In genomic region chr13:61901946-61902541, GRCh38 we compare ENCODE assay signal across 24 cellular contexts.
DNase-seq lines count a peak whose midpoint lies in the region; ATAC-seq, FAIRE-seq and TF ChIP-seq lines count a peak whose summit lies in the region.
"Had no signal": no experiment of that assay in that cellular context is flagged by ENCODE, and none has a peak within 500 bp of the region (broad histone marks: within the 10 kb centered on the region; RNA-seq: fewer than 3 reads in every experiment).

No MANE protein-coding gene starts in this region.

- in situ Hi-C loops in HAP-1 (cut with MboI; ENCODE audit: low sequenced_read_pairs) = no loop called here
- in situ Hi-C loops in K562 (cut with MboI) = no loop called here

- intact Hi-C loops in PC-3 (cut with micrococcal nuclease) (no loop called here), K562 (cut with micrococcal nuclease) (no loop called here)

- no peaks in the 10 kb centered on the region for H3K27me3 ChIP-seq in HAP-1 (ENCODE audit: low read depth)
- H3K27me3 ChIP-seq in PC-3 (ENCODE audit: low read length) = no peaks in the 10 kb centered on the region
- no peaks in the 10 kb centered on the region for H3K27me3 ChIP-seq in K562 (ENCODE audit: control insufficient read depth in 2 of 2, insufficient read depth in 2 of 2, low read length in 2 of 2)
- no peaks in the 10 kb centered on the region for H3K27me3 ChIP-seq in BE2C
- H3K27me3 ChIP-seq: BLaER1 treated with 17β-estradiol and CSF1 and Interleukin-3, amounts not matched to agents 10 nM and 100 nM had no signal

- H3K79me2 ChIP-seq in PC-3 (ENCODE audit: low read length) = no peaks in the 10 kb centered on the region
- no peaks in the 10 kb centered on the region for H3K79me2 ChIP-seq in K562 (ENCODE audit: control insufficient read depth, insufficient read depth, low read length)

- ATAC-seq in PC-3 = peak; percentile 50; the same call in 1 of the 2 replicates
- ATAC-seq in K562 = no peak
- ATAC-seq: GM12878 had no signal

- TF ChIP-seq POLR2A in K562 (conservative IDR thresholded peaks at IDR 0.05) = no peak

- POLR2A ChIA-PET in HEK293 (lab: Yijun Ruan, JAX) = no interaction called here
- POLR2A ChIA-PET in PC-3 (lab: Charles Lee; ENCODE audit: unreplicated experiment) = no interaction called here
- POLR2A ChIA-PET in K562 (lab: Yijun Ruan, JAX) = no interaction called here

- H3K27ac ChIP-seq in HEK293 (ENCODE audit: extremely low read depth, low read depth, low read length) = no peak overlapping the region
- H3K27ac ChIP-seq in PC-3 (ENCODE audit: low read length) = no peak overlapping the region
- no peak overlapping the region for H3K27ac ChIP-seq in K562 (ENCODE audit: extremely low read depth, low read depth, low read length)
- H3K27ac ChIP-seq: BLaER1 treated with 17β-estradiol and CSF1 and Interleukin-3, amounts not matched to agents 10 nM and 100 nM; C4-2B had no signal

- TF ChIP-seq CTCF in HEK293 (tag by site-specific recombination; IDR thresholded peaks at IDR 0.05) (no peak), PC-3 (conservative IDR thresholded peaks at IDR 0.05; ENCODE audit: low read depth, low read length) (no peak), K562 (IDR thresholded peaks at IDR 0.05 in 2 of 3, conservative IDR thresholded peaks at IDR 0.05 in 1 of 3; ENCODE audit: insufficient read depth in 2 of 3, low read depth in 1 of 3, low read length in 3 of 3) (no peak), BE2C (IDR thresholded peaks at IDR 0.05; ENCODE audit: low read depth, low read length) (no peak)

- peak; percentile 21 to 94 for DNase-seq in HAP-1 (ENCODE audit: low spot score in 2 of 2)
- no peak for DNase-seq in PC-3
- no peak for DNase-seq in K562 (ENCODE audit: extremely low read depth in 1 of 4, low spot score in 3 of 4)
- no peak for DNase-seq in UCSD-AML1 (lab: John Stamatoyannopoulos, UW; ENCODE audit: unreplicated experiment)
- DNase-seq in BE2C = no peak
- no peak for DNase-seq in RCC 7860 (ENCODE audit: low spot score)
- DNase-seq: 8988T; ACHN; CD4-positive, alpha-beta T cell; CD8-positive, alpha-beta memory T cell; COR-L47; DMS 273 treated with DMSO at 0.1 percent for 48 hours; DMS153; DMS79; DND-41; EL; GDM1 had no signal

- H3F3A ChIP-seq in PC-3 (ENCODE audit: low read length, unreplicated experiment) = no peaks in the 10 kb centered on the region

- no TSS peak for BruUV-seq in PC-3 (replicated peaks; lab: Mats Ljungman, UMichigan)
- BruUV-seq in K562 (replicated peaks; lab: Mats Ljungman, UMichigan) = no TSS peak

- FAIRE-seq in K562 (lab: Jason Lieb, UNC) = no peak
- no peak for FAIRE-seq in RCC 7860 (lab: Jason Lieb, UNC)
- FAIRE-seq: A204.1, GM12878, GM12892, GM18507 had no signal

- no peaks in the 10 kb centered on the region for H3K9me2 ChIP-seq in PC-3 (replicated peaks; ENCODE audit: low read length)

- no peaks in the 10 kb centered on the region for H4K20me1 ChIP-seq in PC-3 (ENCODE audit: low read length)
- H4K20me1 ChIP-seq in K562 (replicated peaks; ENCODE audit: control insufficient read depth, insufficient read depth, low read length) = no peaks in the 10 kb centered on the region
- H4K20me1 ChIP-seq: BLaER1 treated with 17β-estradiol and CSF1 and Interleukin-3, amounts not matched to agents 10 nM and 100 nM had no signal

- H3K9me3 ChIP-seq in HAP-1 = no peaks in the 10 kb centered on the region
- H3K9me3 ChIP-seq in HEK293 (ENCODE audit: control insufficient read depth, insufficient read depth, low read depth, low read length) = no peaks in the 10 kb centered on the region
- no peaks in the 10 kb centered on the region for H3K9me3 ChIP-seq in PC-3 (ENCODE audit: low read length)
- H3K9me3 ChIP-seq in K562 (replicated peaks; ENCODE audit: control insufficient read depth, insufficient read depth, low read depth, low read length) = no peaks in the 10 kb centered on the region
- H3K9me3 ChIP-seq in BE2C = no peaks in the 10 kb centered on the region
- H3K9me3 ChIP-seq: BLaER1 treated with 17β-estradiol and CSF1 and Interleukin-3, amounts not matched to agents 10 nM and 100 nM had no signal

- no peak for TF ChIP-seq RAD21 in K562 (CRISPR knock-in tag; conservative IDR thresholded peaks at IDR 0.05 in 1 of 2, IDR thresholded peaks at IDR 0.05 in 1 of 2)

- H2AFZ ChIP-seq in PC-3 (ENCODE audit: low read length) (no peak overlapping the region), K562 (ENCODE audit: low read depth, low read length) (no peak overlapping the region)

- peaks cover 30% of the 10 kb centered on the region for H3K4me1 ChIP-seq in HAP-1
- H3K4me1 ChIP-seq in HEK293 (ENCODE audit: control insufficient read depth, insufficient read depth, low read length) = no peaks in the 10 kb centered on the region
- no peaks in the 10 kb centered on the region for H3K4me1 ChIP-seq in PC-3 (ENCODE audit: insufficient read depth, low read length)
- no peaks in the 10 kb centered on the region for H3K4me1 ChIP-seq in K562 (replicated peaks in 1 of 2; ENCODE audit: control insufficient read depth in 2 of 2, insufficient read depth in 2 of 2, low read length in 2 of 2)
- H3K4me1 ChIP-seq in BE2C = no peaks in the 10 kb centered on the region
- H3K4me1 ChIP-seq: BLaER1 treated with 17β-estradiol and CSF1 and Interleukin-3, amounts not matched to agents 10 nM and 100 nM had no signal

- CTCF ChIA-PET in HEK293 (lab: Yijun Ruan, JAX) (no interaction called here), PC-3 (lab: Charles Lee) (no interaction called here), K562 (lab: Yijun Ruan, JAX; ENCODE audit: low intra/inter-chr PET ratio) (no interaction called here)

- H3K9me1 ChIP-seq in K562 (ENCODE audit: control insufficient read depth, insufficient read depth, low read length) = no peaks in the 10 kb centered on the region

- H3K9ac ChIP-seq in PC-3 (ENCODE audit: low read length) (no peak overlapping the region), K562 (ENCODE audit: insufficient read depth in 1 of 2, low read depth in 2 of 2, low read length in 2 of 2) (no peak overlapping the region)
- H3K9ac ChIP-seq: BLaER1 treated with 17β-estradiol and CSF1 and Interleukin-3, amounts not matched to agents 10 nM and 100 nM had no signal

- H3K4me2 ChIP-seq in PC-3 (ENCODE audit: low read length) (no peak overlapping the region), K562 (ENCODE audit: insufficient read depth, low read length) (no peak overlapping the region)
- H3K4me2 ChIP-seq: BLaER1 treated with 17β-estradiol and CSF1 and Interleukin-3, amounts not matched to agents 10 nM and 100 nM had no signal

- TF ChIP-seq EP300 in K562 (IDR thresholded peaks at IDR 0.05; ENCODE audit: low read length) = no peak

- H3K36me3 ChIP-seq in HAP-1 (replicated peaks) (no peaks in the 10 kb centered on the region), HEK293 (ENCODE audit: control insufficient read depth in 2 of 2, insufficient read depth in 1 of 2, low read length in 2 of 2) (no peaks in the 10 kb centered on the region), PC-3 (ENCODE audit: low read depth, low read length) (no peaks in the 10 kb centered on the region), K562 (ENCODE audit: control insufficient read depth, insufficient read depth, low read length) (no peaks in the 10 kb centered on the region), BE2C (no peaks in the 10 kb centered on the region)
- H3K36me3 ChIP-seq: BLaER1 treated with 17β-estradiol and CSF1 and Interleukin-3, amounts not matched to agents 10 nM and 100 nM had no signal

- H3K4me3 ChIP-seq in HAP-1 (no peak overlapping the region), HEK293 (ENCODE audit: low read depth, low read length) (no peak overlapping the region), PC-3 (ENCODE audit: low read length) (no peak overlapping the region), K562 (no peak overlapping the region), BE2C (ENCODE audit: low read depth, low read length) (no peak overlapping the region)
- H3K4me3 ChIP-seq: BLaER1 treated with 17β-estradiol and CSF1 and Interleukin-3, amounts not matched to agents 10 nM and 100 nM; GM12878 had no signal

TF ChIP-seq in HEK293, 187 proteins besides CTCF, POLR2A, EP300 and RAD21 (continues in another document):
- no peak for TF ChIP-seq ZNF416 (tag by site-specific recombination; IDR thresholded peaks at IDR 0.05)
- TF ChIP-seq ZNF223 (tag by site-specific recombination; IDR thresholded peaks at IDR 0.05) = no peak
- TF ChIP-seq ZNF248 (tag by site-specific recombination; IDR thresholded peaks at IDR 0.05) = no peak
- TF ChIP-seq ELK4 (IDR thresholded peaks at IDR 0.05; ENCODE audit: borderline replicate concordance, low read depth, low read length) = 0 out of 2 replicates have a peak, but pooled peaks have one; percentile 33
- TF ChIP-seq TRIM28 (IDR thresholded peaks at IDR 0.05; ENCODE audit: borderline replicate concordance, low read length) = 0 out of 2 replicates have a peak, but pooled peaks have one; percentile 9
- no peak for TF ChIP-seq HOXD13 (CRISPR knock-in tag; IDR thresholded peaks at IDR 0.05; ENCODE audit: borderline replicate concordance)

TF ChIP-seq in K562, 482 proteins besides CTCF, POLR2A, EP300 and RAD21:
- no peak for TF ChIP-seq DMBX1 (CRISPR knock-in tag; IDR thresholded peaks at IDR 0.05; ENCODE audit: borderline replicate concordance)
- TF ChIP-seq BRCA1 (IDR thresholded peaks at IDR 0.05) = peak; percentile 41; the same call in 1 of the 2 replicates
- no peak for TF ChIP-seq BRCA1 (CRISPR knock-in tag; IDR thresholded peaks at IDR 0.05)

Comparison
In these comparisons a context has a peak if more than half of its experiments do, and no peak if none do; other contexts are left out.
1. DNase-seq: peak in HAP-1 (2 of 2); none in PC-3 (single experiment), K562 (0 of 4), UCSD-AML1 (single experiment), BE2C (single experiment) and RCC 7860 (single experiment).